ENCODE assay signal across 1 cellular context in genomic region chrX:155046129-155046810, GRCh38.
TF ChIP-seq lines count a peak whose summit lies in the region.

No MANE protein-coding gene starts in this region.

TF ChIP-seq in K562, 482 proteins besides CTCF, POLR2A, EP300 and RAD21:
- TF ChIP-seq POLR3G (IDR thresholded peaks at IDR 0.05; ENCODE audit: extremely low read depth, insufficient read length, insufficient replicate concordance) (no peak), SUPT5H (IDR thresholded peaks at IDR 0.05) (no peak), ATF1 (CRISPR knock-in tag; IDR thresholded peaks at IDR 0.05) (no peak), ATF1 (tag; IDR thresholded peaks at IDR 0.05) (no peak), ZNF316 (IDR thresholded peaks at IDR 0.05) (peak; percentile 37; the same call in 1 of the 2 replicates), ETV6 (IDR thresholded peaks at IDR 0.05; ENCODE audit: borderline replicate concordance in 1 of 2, low read depth in 2 of 2, low read length in 1 of 2) (no peak), ETV6 (CRISPR knock-in tag; IDR thresholded peaks at IDR 0.05; ENCODE audit: borderline replicate concordance) (no peak), ZNF436 (CRISPR knock-in tag; IDR thresholded peaks at IDR 0.05) (no peak)
